In the genomic region with DNA sequence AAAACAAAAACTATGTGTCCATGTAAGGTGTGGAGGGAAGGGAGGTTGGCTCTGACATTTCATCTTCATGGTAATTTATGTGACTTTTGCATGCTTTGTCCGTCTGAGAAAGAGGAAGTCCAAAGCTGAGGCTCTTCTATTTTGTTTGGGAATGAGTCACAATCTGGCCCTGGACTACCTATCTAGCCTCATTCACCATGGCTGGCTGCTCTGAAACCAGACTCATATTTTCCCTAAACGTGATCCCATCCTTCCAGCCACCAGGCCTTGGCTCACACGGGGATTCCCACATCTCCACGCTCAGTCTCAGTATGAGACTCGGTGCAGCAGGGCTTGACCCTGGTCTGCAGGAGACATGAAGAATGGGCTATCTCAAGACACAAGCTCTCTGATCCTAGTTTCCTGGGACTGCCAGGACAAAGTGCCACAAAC, we compare ENCODE assay signal across 11 cellular contexts.
DNase-seq lines count a peak whose midpoint lies in the region; ATAC-seq and TF ChIP-seq lines count a peak whose summit lies in the region.
"Had no signal": no experiment of that assay in that cellular context is flagged by ENCODE, and none has a peak within 500 bp of the region (broad histone marks: within the 10 kb centered on the region; RNA-seq: fewer than 3 reads in every experiment).

No MANE protein-coding gene starts in this region.

- peak; percentile 92 for ATAC-seq in GM18868 (IDR thresholded peaks at IDR 0.05; ENCODE audit: unreplicated experiment)
- peak; percentile 87 for ATAC-seq in HG02642 (IDR thresholded peaks at IDR 0.05; ENCODE audit: poor library complexity, unreplicated experiment)

- TF ChIP-seq CTCF in thyroid gland (IDR thresholded peaks at IDR 0.05), result no peak

- H3K27ac ChIP-seq in thyroid gland, result no peak overlapping the region
- H3K27ac ChIP-seq: upper lobe of left lung had no signal

- H3K36me3 ChIP-seq in thyroid gland, result no peaks in the 10 kb centered on the region
- H3K36me3 ChIP-seq: upper lobe of left lung had no signal

- WGBS in thyroid gland, 2 donors, result 67 to 76% methylated on average over 5 of the region's 5 CpGs

- no peaks in the 10 kb centered on the region for H3K36me3 Mint-ChIP-seq in activated T-helper 1 cell treated with anti-CD3 and anti-CD28 coated beads, Interleukin-12 subunit alpha, Interleukin-12 subunit beta, Interleukin-2, Interleukin-4 antibody, amounts not matched to agents 30 ng/mL and 10 ng/mL and 1 ng/mL, durations not matched to agents 14 hours and 24 hours and 36 hours (ENCODE audit: low read depth)

- DNase-seq in NOMO-1 (lab: John Stamatoyannopoulos, UW; ENCODE audit: unreplicated experiment in 2 of 2) (peak; percentile 69 to 89), myocyte (ENCODE audit: low read depth) (peak; percentile 35), NCI-H128 (lab: John Stamatoyannopoulos, UW; ENCODE audit: unreplicated experiment) (no peak), NCI-H146 (lab: John Stamatoyannopoulos, UW) (no peak), thyroid gland (no peak)
- DNase-seq in activated T-helper 1 cell treated with anti-CD3 and anti-CD28 coated beads, Interleukin-12 subunit alpha, Interleukin-12 subunit beta, Interleukin-2, Interleukin-4 antibody, amounts not matched to agents 30 ng/mL and 10 ng/mL and 1 ng/mL, durations not matched to agents 14 hours and 24 hours and 36 hours (ENCODE audit: low spot score), result no peak
- DNase-seq: foreskin melanocyte, NCI-H2171 treated with DMSO at 0.1 percent for 48 hours, upper lobe of left lung had no signal

- no peak overlapping the region for H3K4me3 ChIP-seq in thyroid gland (replicated peaks in 1 of 3)
- H3K4me3 ChIP-seq: upper lobe of left lung had no signal

- H3K4me3 Mint-ChIP-seq in activated T-helper 1 cell treated with anti-CD3 and anti-CD28 coated beads, Interleukin-12 subunit alpha, Interleukin-12 subunit beta, Interleukin-2, Interleukin-4 antibody, amounts not matched to agents 30 ng/mL and 10 ng/mL and 1 ng/mL, durations not matched to agents 14 hours and 24 hours and 36 hours, result no peak overlapping the region

- H3K4me1 Mint-ChIP-seq in activated T-helper 1 cell treated with anti-CD3 and anti-CD28 coated beads, Interleukin-12 subunit alpha, Interleukin-12 subunit beta, Interleukin-2, Interleukin-4 antibody, amounts not matched to agents 30 ng/mL and 10 ng/mL and 1 ng/mL, durations not matched to agents 14 hours and 24 hours and 36 hours (ENCODE audit: low read depth), result no peaks in the 10 kb centered on the region

- intact Hi-C loops in activated T-helper 1 cell treated with anti-CD3 and anti-CD28 coated beads, Interleukin-12 subunit alpha, Interleukin-12 subunit beta, Interleukin-2, Interleukin-4 antibody, amounts not matched to agents 30 ng/mL and 10 ng/mL and 1 ng/mL, durations not matched to agents 14 hours and 24 hours and 36 hours (cut with micrococcal nuclease), result no loop called here
- intact Hi-C loops in thyroid gland (cut with DNase I), result no loop called here

- H3K27me3 Mint-ChIP-seq in activated T-helper 1 cell treated with anti-CD3 and anti-CD28 coated beads, Interleukin-12 subunit alpha, Interleukin-12 subunit beta, Interleukin-2, Interleukin-4 antibody, amounts not matched to agents 30 ng/mL and 10 ng/mL and 1 ng/mL, durations not matched to agents 14 hours and 24 hours and 36 hours (ENCODE audit: insufficient read depth), result no peaks in the 10 kb centered on the region

- no peaks in the 10 kb centered on the region for H3K27me3 ChIP-seq in thyroid gland
- H3K27me3 ChIP-seq: upper lobe of left lung had no signal

- no peaks in the 10 kb centered on the region for H3K9me3 ChIP-seq in thyroid gland
- H3K9me3 ChIP-seq: upper lobe of left lung had no signal

- no peaks in the 10 kb centered on the region for H3K9me3 Mint-ChIP-seq in activated T-helper 1 cell treated with anti-CD3 and anti-CD28 coated beads, Interleukin-12 subunit alpha, Interleukin-12 subunit beta, Interleukin-2, Interleukin-4 antibody, amounts not matched to agents 30 ng/mL and 10 ng/mL and 1 ng/mL, durations not matched to agents 14 hours and 24 hours and 36 hours

- H3K4me1 ChIP-seq in thyroid gland, result no peaks in the 10 kb centered on the region
- H3K4me1 ChIP-seq: upper lobe of left lung had no signal

- H3K27ac Mint-ChIP-seq in activated T-helper 1 cell treated with anti-CD3 and anti-CD28 coated beads, Interleukin-12 subunit alpha, Interleukin-12 subunit beta, Interleukin-2, Interleukin-4 antibody, amounts not matched to agents 30 ng/mL and 10 ng/mL and 1 ng/mL, durations not matched to agents 14 hours and 24 hours and 36 hours, result no peak overlapping the region

- no peak for TF ChIP-seq POLR2A in thyroid gland (IDR thresholded peaks at IDR 0.05)

Comparison
In these comparisons a context has a peak if more than half of its experiments do, and no peak if none do; other contexts are left out.
1. DNase-seq: peak in NOMO-1 (2 of 2) and myocyte (single experiment); none in NCI-H128 (single experiment), NCI-H146 (single experiment), activated T-helper 1 cell treated with anti-CD3 and anti-CD28 coated beads, Interleukin-12 subunit alpha, Interleukin-12 subunit beta, Interleukin-2, Interleukin-4 antibody, amounts not matched to agents 30 ng/mL and 10 ng/mL and 1 ng/mL, durations not matched to agents 14 hours and 24 hours and 36 hours (single experiment) and thyroid gland (0 of 2).